ENCODE assay signal across 8 cellular contexts in the genomic region with DNA sequence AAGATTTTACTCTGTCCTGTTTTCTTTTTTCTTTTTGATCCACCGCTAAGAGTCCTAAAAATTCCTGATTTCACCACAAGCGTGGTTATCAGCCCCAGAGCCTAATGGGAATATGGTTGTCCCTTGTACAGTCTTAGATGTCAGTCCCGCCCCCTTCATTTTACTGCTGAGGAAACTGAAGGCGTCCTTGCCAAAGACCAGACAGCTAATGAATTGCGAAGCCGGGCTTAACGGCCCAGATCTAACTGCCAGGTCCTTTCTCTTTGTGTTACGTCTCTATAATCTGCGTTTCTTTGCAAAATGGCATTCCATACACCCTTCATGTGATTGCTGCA. TPM values are rescaled to one million over a fixed set of nuclear protein-coding genes. Genes with fewer than 3 reads are reported as not detected.
A peak's percentile ranks its signal among the peaks of the same experiment; 100 is the strongest.
DNase-seq lines count a peak whose midpoint lies in the region; ATAC-seq and TF ChIP-seq lines count a peak whose summit lies in the region.

No MANE protein-coding gene starts in this region.

- H3K4me3 ChIP-seq in Karpas-422 (ENCODE audit: low read length) (peak overlapping the region; percentile 97), heart left ventricle (peak overlapping the region; percentile 67 to 96 (median 92)), psoas muscle (peak overlapping the region; percentile 93)

- H3K9me3 Mint-ChIP-seq in activated naive CD8-positive, alpha-beta T cell (ENCODE audit: low read depth): no peaks in the 10 kb centered on the region

- H4K20me1 ChIP-seq in Karpas-422 (ENCODE audit: insufficient read depth, low read depth, low read length): peaks cover 11% of the 10 kb centered on the region

- H3K4me2 ChIP-seq in Karpas-422 (ENCODE audit: low read depth, low read length, poor library complexity, severe bottlenecking): peak overlapping the region; percentile 85

- H3K27me3 Mint-ChIP-seq in activated naive CD8-positive, alpha-beta T cell: no peaks in the 10 kb centered on the region

- H3K36me3 Mint-ChIP-seq in activated naive CD8-positive, alpha-beta T cell: peaks cover 7% of the 10 kb centered on the region

- H3K4me1 ChIP-seq in Karpas-422 (ENCODE audit: low read length) (peaks cover 27% of the 10 kb centered on the region), heart left ventricle (peaks cover 0 to 35% (median 28%) of the 10 kb centered on the region in 12 donors), psoas muscle (peaks cover 29% of the 10 kb centered on the region)

- H3K27ac Mint-ChIP-seq in activated naive CD8-positive, alpha-beta T cell: peak overlapping the region; percentile 97

- H3K27ac ChIP-seq in Karpas-422 (ENCODE audit: low read length): peak overlapping the region; percentile 61
- H3K27ac ChIP-seq in heart left ventricle: peak overlapping the region in 11 of 12 donors; percentile 52 to 86 (median 84)
- H3K27ac ChIP-seq in psoas muscle: peak overlapping the region; percentile 87

- WGBS in heart left ventricle, 4 donors: 0% methylated on average over 9 of the region's 9 CpGs
- 0 to 1% (median 1%) methylated on average over 9 of the region's 9 CpGs for WGBS in psoas muscle, 3 donors

- H3K36me3 ChIP-seq in Karpas-422 (ENCODE audit: insufficient read depth, low read length) (peaks cover 28% of the 10 kb centered on the region), heart left ventricle (peaks cover 0 to 55% (median 49%) of the 10 kb centered on the region in 9 donors), psoas muscle (ENCODE audit: insufficient read depth in 1 of 2, low read depth in 1 of 2) (peaks cover 2 to 51% of the 10 kb centered on the region in 2 donors)

- peaks cover 37% of the 10 kb centered on the region for H3K4me1 Mint-ChIP-seq in activated naive CD8-positive, alpha-beta T cell (ENCODE audit: low read depth)

- ATAC-seq in GM21723 (IDR thresholded peaks at IDR 0.05; ENCODE audit: unreplicated experiment): peak; percentile 22
- ATAC-seq in heart left ventricle: peak; percentile 13 to 23 (median 20)
- peak in 2 of 4 donors; percentile 5 to 19 for ATAC-seq in psoas muscle

- intact Hi-C loops in heart left ventricle (cut with DNase I) (loop anchor here in 8 of 10 donors (2.0 to 10.0 kb wide), 6 partner anchors 80 to 567 kb away; a partner anchor contains a TSS), psoas muscle (cut with DNase I) (loop anchor here in 1 of 2 donors (2.0 to 10.0 kb wide), 2 partner anchors 83 to 577 kb away; a partner anchor contains a TSS)

- peak; percentile 29 for DNase-seq in SKM-1 treated with dmso at 0.1 percent for 144 hours (lab: John Stamatoyannopoulos, UW; ENCODE audit: unreplicated experiment)
- no peak for DNase-seq in SKM-1 (lab: John Stamatoyannopoulos, UW; ENCODE audit: unreplicated experiment)
- peak; percentile 77 for DNase-seq in Karpas-422
- DNase-seq in heart left ventricle: no peak
- no peak for DNase-seq in psoas muscle
- no peak for DNase-seq in middle frontal gyrus (ENCODE audit: extremely low spot score, low spot score)

- peak overlapping the region; percentile 100 for H3K4me3 Mint-ChIP-seq in activated naive CD8-positive, alpha-beta T cell

- no peak for TF ChIP-seq CTCF in heart left ventricle (IDR thresholded peaks at IDR 0.05)
- TF ChIP-seq CTCF in psoas muscle (IDR thresholded peaks at IDR 0.05): no peak

- peaks cover 67% of the 10 kb centered on the region for H3K79me2 ChIP-seq in Karpas-422 (ENCODE audit: low read length)

- no peak for TF ChIP-seq POLR2A in heart left ventricle (IDR thresholded peaks at IDR 0.05)

- H3K9me3 ChIP-seq in Karpas-422 (ENCODE audit: low read length) (no peaks in the 10 kb centered on the region), heart left ventricle (no peaks in the 10 kb centered on the region), psoas muscle (no peaks in the 10 kb centered on the region)

- H3K27me3 ChIP-seq in Karpas-422 (ENCODE audit: low read length) (no peaks in the 10 kb centered on the region), heart left ventricle (no peaks in the 10 kb centered on the region), psoas muscle (ENCODE audit: insufficient read depth in 3 of 3, low read length in 2 of 3) (no peaks in the 10 kb centered on the region)

- H3K9ac ChIP-seq in Karpas-422 (ENCODE audit: low read length): peak overlapping the region; percentile 83

- H2AFZ ChIP-seq in Karpas-422 (ENCODE audit: low read length): peak overlapping the region; percentile 74

- no peaks in the 10 kb centered on the region for H3K9me2 ChIP-seq in Karpas-422 (replicated peaks; ENCODE audit: insufficient read depth, low read length)

RNA-seq across cellular contexts. Expression of a gene that starts 0.5 kb away (rescaled TPM):
- total RNA-seq in Karpas-422 (2014; rRNA removed; shearing (Covaris generic); ENCODE audit: low replicate concordance): 117 and 131 TPM in 2 replicates
- total RNA-seq in heart left ventricle (10 to 100 TPM; 33.2 to 77.0 (median 43.8) TPM), psoas muscle (10 to 100 TPM; 43.5 to 71.9 (median 54.2) TPM)
- polyA plus RNA-seq in heart left ventricle (100 to 1,000 TPM in 1 of 2 donors, 10 to 100 TPM in 1; 39.8 to 114 TPM), psoas muscle (10 to 100 TPM; 81.7 to 89.6 (median 88.2) TPM)

RNA-seq across cellular contexts. Expression of a gene that starts 0.6 kb away (rescaled TPM):
- total RNA-seq in Karpas-422 (2014; rRNA removed; shearing (Covaris generic); ENCODE audit: low replicate concordance): 33.4 and 44.5 TPM in 2 replicates
- total RNA-seq in heart left ventricle (10 to 100 TPM; 26.3 to 54.9 (median 46.1) TPM), psoas muscle (10 to 100 TPM; 17.8 to 47.2 (median 29.7) TPM)
- polyA plus RNA-seq in heart left ventricle (10 to 100 TPM; 29.1 to 39.9 TPM), psoas muscle (10 to 100 TPM; 14.2 to 27.6 (median 20.2) TPM)

Comparison
In these comparisons a context has a peak if more than half of its experiments do, and no peak if none do; other contexts are left out.
1. DNase-seq: peak in SKM-1 treated with dmso at 0.1 percent for 144 hours (single experiment) and Karpas-422 (single experiment); none in SKM-1 (single experiment), heart left ventricle (0 of 5), psoas muscle (0 of 2) and middle frontal gyrus (single experiment).
2. Peak in every context shown above with its lines, with median percentiles within 50 percentile points of each other: H3K27ac ChIP-seq and H3K4me3 ChIP-seq.